Comparison of ENCODE assay signal across 21 cellular contexts in the genomic region with DNA sequence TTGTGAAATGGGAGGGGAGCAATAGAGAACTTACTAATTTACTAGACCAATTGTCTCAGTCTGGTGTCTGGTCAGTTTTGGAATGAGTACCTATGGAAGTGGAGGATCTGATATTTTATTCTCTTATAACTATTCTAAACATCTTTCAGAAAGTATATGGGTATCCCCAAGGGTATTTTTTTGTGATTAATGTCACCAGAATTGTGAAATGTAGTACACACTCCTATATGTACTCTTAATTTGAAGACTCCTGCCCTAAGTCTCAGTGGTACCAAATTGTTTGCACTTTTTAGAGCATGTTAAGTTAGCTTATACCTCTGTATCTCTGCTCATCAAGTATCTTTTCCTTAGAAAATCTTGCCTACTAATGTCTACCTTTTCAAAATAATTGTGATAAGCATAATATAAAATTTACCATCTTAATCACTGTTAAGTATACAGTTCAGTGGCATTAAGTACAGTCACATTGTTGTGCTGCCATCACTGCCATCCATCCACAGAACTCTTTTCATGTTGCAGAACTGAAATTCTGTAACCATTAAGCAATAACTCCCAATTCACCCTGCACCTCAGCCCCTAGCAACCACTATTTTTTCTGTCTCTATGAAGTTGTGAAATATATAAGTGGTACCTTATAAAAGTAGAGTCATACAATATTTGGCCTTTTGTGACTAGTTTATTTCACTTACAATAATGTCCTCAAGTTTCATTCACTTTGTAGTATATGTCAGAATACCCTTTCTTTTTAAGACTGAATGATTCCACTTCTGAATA.
"Had no signal": no experiment of that assay in that cellular context is flagged by ENCODE, and none has a peak within 500 bp of the region (broad histone marks: within the 10 kb centered on the region; RNA-seq: fewer than 3 reads in every experiment).

No MANE protein-coding gene starts in this region.

- H3K27me3 ChIP-seq: cardiac muscle cell, right atrium auricular region, transverse colon, vagina had no signal

- H3K27me3 Mint-ChIP-seq: activated naive CD4-positive, alpha-beta T cell treated with anti-CD3 and anti-CD28 coated beads, Interleukin-2, amount 50 U/mL, for 24 hours; progenitor cell of endocrine pancreas had no signal

- FAIRE-seq: endometrium had no signal

- H3K36me3 ChIP-seq: right atrium auricular region had no signal

- H3K27ac ChIP-seq: cardiac muscle cell, right atrium auricular region, skin epidermis, transverse colon, vagina had no signal

- H3K27ac Mint-ChIP-seq: activated naive CD4-positive, alpha-beta T cell treated with anti-CD3 and anti-CD28 coated beads, Interleukin-2, amount 50 U/mL, for 24 hours; activated T-cell treated with anti-CD3 and anti-CD28 coated beads, Interleukin-2, amount 50 U/mL, for 24 hours; nephron progenitor cell; progenitor cell of endocrine pancreas had no signal

- H3K9me3 ChIP-seq: right atrium auricular region, transverse colon, vagina had no signal

- ATAC-seq: esophagus mucosa, left ventricle myocardium superior had no signal

- H3K4me1 Mint-ChIP-seq: nephron progenitor cell had no signal

- H3K4me1 ChIP-seq: right atrium auricular region, transverse colon, vagina had no signal

- H3K4me3 Mint-ChIP-seq: activated T-cell treated with anti-CD3 and anti-CD28 coated beads, Interleukin-2, amount 50 U/mL, for 24 hours; nephron progenitor cell had no signal

- DNase-seq: activated CD4-positive, CD25-positive, alpha-beta regulatory T cell treated with anti-CD3 and anti-CD28 coated beads, Interleukin-2, amount 50 U/mL, for 72 hours; activated effector memory CD4-positive, alpha-beta T cell treated with anti-CD3 and anti-CD28 coated beads, Interleukin-2, amount 50 U/mL, for 16 hours; activated T-cell treated with anti-CD3 and anti-CD28 coated beads, Interleukin-2, amount 50 U/mL, for 24 hours; foreskin fibroblast; hypothalamus; left ventricle myocardium superior; mesenchymal stem cell; nephron progenitor cell; occipital lobe; stimulated activated CD4-positive, alpha-beta T cell treated with anti-CD3 and anti-CD28 coated beads, Interleukin-15, amount 100 ng/mL, for 24 hours; stimulated activated CD4-positive, alpha-beta T cell treated with anti-CD3 and anti-CD28 coated beads, Interleukin-4, amount 100 ng/mL, for 1 hour; stimulated activated naive CD4-positive, alpha-beta T cell; transverse colon had no signal

- H3K4me3 ChIP-seq: cardiac muscle cell, right atrium auricular region, skin epidermis, transverse colon, vagina had no signal
